In the genomic region with DNA sequence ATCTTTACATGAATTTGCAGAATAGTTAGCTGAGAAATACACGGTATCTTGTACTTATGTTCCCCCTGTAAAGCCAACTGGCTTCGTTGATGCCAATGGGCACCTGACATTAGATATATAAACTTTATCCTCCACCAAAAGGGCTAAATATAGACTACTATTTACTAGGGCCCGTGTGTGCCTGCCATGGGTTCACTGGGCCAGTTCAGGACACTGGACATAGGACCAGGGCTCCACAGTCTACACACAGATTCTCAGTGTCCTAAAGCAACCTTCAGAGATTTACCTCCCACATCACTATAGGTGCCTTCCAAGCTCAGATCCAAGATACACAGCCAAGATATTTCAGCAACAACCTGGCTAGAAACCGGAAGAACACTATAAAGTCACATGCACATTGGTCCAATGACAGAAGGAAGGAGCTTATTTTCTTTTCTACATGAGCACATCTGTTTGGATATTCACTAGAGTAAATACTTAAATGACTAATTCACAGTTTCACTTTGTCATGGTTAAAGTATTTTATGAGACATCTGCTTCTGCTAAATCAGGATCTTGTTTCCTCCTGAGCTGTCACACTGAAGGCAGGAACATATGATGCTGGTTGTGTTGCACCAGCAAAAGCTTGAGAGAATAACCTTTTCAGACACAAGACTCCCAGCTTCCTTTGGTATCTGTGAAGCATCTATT, we compare ENCODE assay signal across 2 cellular contexts.
TF ChIP-seq lines count a peak whose summit lies in the region.

No MANE protein-coding gene starts in this region.

TF ChIP-seq in HEK293, 187 proteins besides CTCF, POLR2A, EP300 and RAD21 (continued from another document and continues in another):
- TF ChIP-seq, protein P1, sequence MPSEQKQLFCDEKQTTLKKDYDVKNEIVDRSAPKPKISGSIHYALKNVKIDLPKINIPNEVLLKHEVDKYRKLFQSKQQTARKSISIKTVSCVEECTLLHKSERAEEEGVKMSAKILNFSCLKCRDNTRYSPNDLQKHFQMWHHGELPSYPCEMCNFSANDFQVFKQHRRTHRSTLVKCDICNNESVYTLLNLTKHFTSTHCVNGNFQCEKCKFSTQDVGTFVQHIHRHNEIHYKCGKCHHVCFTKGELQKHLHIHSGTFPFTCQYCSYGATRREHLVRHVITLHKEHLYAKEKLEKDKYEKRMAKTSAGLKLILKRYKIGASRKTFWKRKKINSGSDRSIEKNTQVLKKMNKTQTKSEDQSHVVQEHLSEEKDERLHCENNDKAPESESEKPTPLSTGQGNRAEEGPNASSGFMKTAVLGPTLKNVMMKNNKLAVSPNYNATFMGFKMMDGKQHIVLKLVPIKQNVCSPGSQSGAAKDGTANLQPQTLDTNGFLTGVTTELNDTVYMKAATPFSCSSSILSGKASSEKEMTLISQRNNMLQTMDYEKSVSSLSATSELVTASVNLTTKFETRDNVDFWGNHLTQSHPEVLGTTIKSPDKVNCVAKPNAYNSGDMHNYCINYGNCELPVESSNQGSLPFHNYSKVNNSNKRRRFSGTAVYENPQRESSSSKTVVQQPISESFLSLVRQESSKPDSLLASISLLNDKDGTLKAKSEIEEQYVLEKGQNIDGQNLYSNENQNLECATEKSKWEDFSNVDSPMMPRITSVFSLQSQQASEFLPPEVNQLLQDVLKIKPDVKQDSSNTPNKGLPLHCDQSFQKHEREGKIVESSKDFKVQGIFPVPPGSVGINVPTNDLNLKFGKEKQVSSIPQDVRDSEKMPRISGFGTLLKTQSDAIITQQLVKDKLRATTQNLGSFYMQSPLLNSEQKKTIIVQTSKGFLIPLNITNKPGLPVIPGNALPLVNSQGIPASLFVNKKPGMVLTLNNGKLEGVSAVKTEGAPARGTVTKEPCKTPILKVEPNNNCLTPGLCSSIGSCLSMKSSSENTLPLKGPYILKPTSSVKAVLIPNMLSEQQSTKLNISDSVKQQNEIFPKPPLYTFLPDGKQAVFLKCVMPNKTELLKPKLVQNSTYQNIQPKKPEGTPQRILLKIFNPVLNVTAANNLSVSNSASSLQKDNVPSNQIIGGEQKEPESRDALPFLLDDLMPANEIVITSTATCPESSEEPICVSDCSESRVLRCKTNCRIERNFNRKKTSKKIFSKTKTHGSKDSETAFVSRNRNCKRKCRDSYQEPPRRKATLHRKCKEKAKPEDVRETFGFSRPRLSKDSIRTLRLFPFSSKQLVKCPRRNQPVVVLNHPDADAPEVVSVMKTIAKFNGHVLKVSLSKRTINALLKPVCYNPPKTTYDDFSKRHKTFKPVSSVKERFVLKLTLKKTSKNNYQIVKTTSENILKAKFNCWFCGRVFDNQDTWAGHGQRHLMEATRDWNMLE (tag by site-specific recombination; conservative IDR thresholded peaks at IDR 0.05; ENCODE audit: low read depth), result no peak
- TF ChIP-seq, protein P2, sequence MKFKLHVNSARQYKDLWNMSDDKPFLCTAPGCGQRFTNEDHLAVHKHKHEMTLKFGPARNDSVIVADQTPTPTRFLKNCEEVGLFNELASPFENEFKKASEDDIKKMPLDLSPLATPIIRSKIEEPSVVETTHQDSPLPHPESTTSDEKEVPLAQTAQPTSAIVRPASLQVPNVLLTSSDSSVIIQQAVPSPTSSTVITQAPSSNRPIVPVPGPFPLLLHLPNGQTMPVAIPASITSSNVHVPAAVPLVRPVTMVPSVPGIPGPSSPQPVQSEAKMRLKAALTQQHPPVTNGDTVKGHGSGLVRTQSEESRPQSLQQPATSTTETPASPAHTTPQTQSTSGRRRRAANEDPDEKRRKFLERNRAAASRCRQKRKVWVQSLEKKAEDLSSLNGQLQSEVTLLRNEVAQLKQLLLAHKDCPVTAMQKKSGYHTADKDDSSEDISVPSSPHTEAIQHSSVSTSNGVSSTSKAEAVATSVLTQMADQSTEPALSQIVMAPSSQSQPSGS (tag by site-specific recombination; IDR thresholded peaks at IDR 0.05; ENCODE audit: low read depth), result 0 out of 2 replicates have a peak, but pooled peaks have one; percentile 31
- no peak for TF ChIP-seq ZNF548 (tag by site-specific recombination; IDR thresholded peaks at IDR 0.05)
- TF ChIP-seq FEZF1 (tag by site-specific recombination; IDR thresholded peaks at IDR 0.05), result peak; percentile 36; the same call in 1 of the 2 replicates
- TF ChIP-seq, protein P3, sequence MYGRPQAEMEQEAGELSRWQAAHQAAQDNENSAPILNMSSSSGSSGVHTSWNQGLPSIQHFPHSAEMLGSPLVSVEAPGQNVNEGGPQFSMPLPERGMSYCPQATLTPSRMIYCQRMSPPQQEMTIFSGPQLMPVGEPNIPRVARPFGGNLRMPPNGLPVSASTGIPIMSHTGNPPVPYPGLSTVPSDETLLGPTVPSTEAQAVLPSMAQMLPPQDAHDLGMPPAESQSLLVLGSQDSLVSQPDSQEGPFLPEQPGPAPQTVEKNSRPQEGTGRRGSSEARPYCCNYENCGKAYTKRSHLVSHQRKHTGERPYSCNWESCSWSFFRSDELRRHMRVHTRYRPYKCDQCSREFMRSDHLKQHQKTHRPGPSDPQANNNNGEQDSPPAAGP (tag by site-specific recombination; IDR thresholded peaks at IDR 0.05), result no peak
- no peak for TF ChIP-seq SCRT2 (tag by site-specific recombination; IDR thresholded peaks at IDR 0.05)
- TF ChIP-seq, protein P4, sequence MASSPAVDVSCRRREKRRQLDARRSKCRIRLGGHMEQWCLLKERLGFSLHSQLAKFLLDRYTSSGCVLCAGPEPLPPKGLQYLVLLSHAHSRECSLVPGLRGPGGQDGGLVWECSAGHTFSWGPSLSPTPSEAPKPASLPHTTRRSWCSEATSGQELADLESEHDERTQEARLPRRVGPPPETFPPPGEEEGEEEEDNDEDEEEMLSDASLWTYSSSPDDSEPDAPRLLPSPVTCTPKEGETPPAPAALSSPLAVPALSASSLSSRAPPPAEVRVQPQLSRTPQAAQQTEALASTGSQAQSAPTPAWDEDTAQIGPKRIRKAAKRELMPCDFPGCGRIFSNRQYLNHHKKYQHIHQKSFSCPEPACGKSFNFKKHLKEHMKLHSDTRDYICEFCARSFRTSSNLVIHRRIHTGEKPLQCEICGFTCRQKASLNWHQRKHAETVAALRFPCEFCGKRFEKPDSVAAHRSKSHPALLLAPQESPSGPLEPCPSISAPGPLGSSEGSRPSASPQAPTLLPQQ (tag by site-specific recombination; IDR thresholded peaks at IDR 0.05), result 0 out of 2 replicates have a peak, but pooled peaks have one; percentile 17

TF ChIP-seq in WTC11, 78 proteins besides CTCF, POLR2A, EP300 and RAD21 (continued from another document):
- TF ChIP-seq, protein P5, sequence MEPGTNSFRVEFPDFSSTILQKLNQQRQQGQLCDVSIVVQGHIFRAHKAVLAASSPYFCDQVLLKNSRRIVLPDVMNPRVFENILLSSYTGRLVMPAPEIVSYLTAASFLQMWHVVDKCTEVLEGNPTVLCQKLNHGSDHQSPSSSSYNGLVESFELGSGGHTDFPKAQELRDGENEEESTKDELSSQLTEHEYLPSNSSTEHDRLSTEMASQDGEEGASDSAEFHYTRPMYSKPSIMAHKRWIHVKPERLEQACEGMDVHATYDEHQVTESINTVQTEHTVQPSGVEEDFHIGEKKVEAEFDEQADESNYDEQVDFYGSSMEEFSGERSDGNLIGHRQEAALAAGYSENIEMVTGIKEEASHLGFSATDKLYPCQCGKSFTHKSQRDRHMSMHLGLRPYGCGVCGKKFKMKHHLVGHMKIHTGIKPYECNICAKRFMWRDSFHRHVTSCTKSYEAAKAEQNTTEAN (CRISPR knock-in tag; IDR thresholded peaks at IDR 0.05), result no peak
- TF ChIP-seq, protein P6, sequence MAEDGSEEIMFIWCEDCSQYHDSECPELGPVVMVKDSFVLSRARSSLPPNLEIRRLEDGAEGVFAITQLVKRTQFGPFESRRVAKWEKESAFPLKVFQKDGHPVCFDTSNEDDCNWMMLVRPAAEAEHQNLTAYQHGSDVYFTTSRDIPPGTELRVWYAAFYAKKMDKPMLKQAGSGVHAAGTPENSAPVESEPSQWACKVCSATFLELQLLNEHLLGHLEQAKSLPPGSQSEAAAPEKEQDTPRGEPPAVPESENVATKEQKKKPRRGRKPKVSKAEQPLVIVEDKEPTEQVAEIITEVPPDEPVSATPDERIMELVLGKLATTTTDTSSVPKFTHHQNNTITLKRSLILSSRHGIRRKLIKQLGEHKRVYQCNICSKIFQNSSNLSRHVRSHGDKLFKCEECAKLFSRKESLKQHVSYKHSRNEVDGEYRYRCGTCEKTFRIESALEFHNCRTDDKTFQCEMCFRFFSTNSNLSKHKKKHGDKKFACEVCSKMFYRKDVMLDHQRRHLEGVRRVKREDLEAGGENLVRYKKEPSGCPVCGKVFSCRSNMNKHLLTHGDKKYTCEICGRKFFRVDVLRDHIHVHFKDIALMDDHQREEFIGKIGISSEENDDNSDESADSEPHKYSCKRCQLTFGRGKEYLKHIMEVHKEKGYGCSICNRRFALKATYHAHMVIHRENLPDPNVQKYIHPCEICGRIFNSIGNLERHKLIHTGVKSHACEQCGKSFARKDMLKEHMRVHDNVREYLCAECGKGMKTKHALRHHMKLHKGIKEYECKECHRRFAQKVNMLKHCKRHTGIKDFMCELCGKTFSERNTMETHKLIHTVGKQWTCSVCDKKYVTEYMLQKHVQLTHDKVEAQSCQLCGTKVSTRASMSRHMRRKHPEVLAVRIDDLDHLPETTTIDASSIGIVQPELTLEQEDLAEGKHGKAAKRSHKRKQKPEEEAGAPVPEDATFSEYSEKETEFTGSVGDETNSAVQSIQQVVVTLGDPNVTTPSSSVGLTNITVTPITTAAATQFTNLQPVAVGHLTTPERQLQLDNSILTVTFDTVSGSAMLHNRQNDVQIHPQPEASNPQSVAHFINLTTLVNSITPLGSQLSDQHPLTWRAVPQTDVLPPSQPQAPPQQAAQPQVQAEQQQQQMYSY (CRISPR knock-in tag; IDR thresholded peaks at IDR 0.05), result no peak
- TF ChIP-seq GTF2I (CRISPR knock-in tag; conservative IDR thresholded peaks at IDR 0.05) (no peak), NFATC4 (CRISPR knock-in tag; IDR thresholded peaks at IDR 0.05) (no peak), HMGA2 (CRISPR knock-in tag; IDR thresholded peaks at IDR 0.05) (no peak), ZNF263 (CRISPR knock-in tag; IDR thresholded peaks at IDR 0.05; ENCODE audit: low read depth) (no peak)
- TF ChIP-seq, protein P7, sequence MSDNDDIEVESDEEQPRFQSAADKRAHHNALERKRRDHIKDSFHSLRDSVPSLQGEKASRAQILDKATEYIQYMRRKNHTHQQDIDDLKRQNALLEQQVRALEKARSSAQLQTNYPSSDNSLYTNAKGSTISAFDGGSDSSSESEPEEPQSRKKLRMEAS (CRISPR knock-in tag; IDR thresholded peaks at IDR 0.05), result no peak
